13 cellular contexts compared by ENCODE assay signal in genomic region chr19:38730731-38731589, GRCh38. TPM values are rescaled to one million over a fixed set of nuclear protein-coding genes. Genes with fewer than 3 reads are reported as not detected.
DNase-seq lines count a peak whose midpoint lies in the region; ATAC-seq and TF ChIP-seq lines count a peak whose summit lies in the region.
"Had no signal": no experiment of that assay in that cellular context is flagged by ENCODE, and none has a peak within 500 bp of the region (broad histone marks: within the 10 kb centered on the region; RNA-seq: fewer than 3 reads in every experiment).

No MANE protein-coding gene starts in this region.

- no peak overlapping the region for H2AFZ ChIP-seq in osteoblast (ENCODE audit: low read length)

- ATAC-seq in Right ventricle myocardium inferior (no peak), aorta (ENCODE audit: low FRiP score) (no peak)

- no peak for TF ChIP-seq POLR2A in esophagus muscularis mucosa (IDR thresholded peaks at IDR 0.05; ENCODE audit: low read depth)

- H3K27me3 ChIP-seq in esophagus muscularis mucosa (no peaks in the 10 kb centered on the region), osteoblast (ENCODE audit: insufficient read depth, low read length) (no peaks in the 10 kb centered on the region), aorta (ENCODE audit: control insufficient read depth in 1 of 2, insufficient read depth in 2 of 2, low read length in 1 of 2) (no peaks in the 10 kb centered on the region)

- peaks cover 7% of the 10 kb centered on the region for H3K79me2 ChIP-seq in osteoblast (ENCODE audit: insufficient read depth, low read length)

- WGBS in esophagus muscularis mucosa = 76% methylated on average over 4 of the region's 19 CpGs
- WGBS in aorta, 2 donors = 87% methylated on average over 19 of the region's 19 CpGs

- no peaks in the 10 kb centered on the region for H3K9me3 ChIP-seq in esophagus muscularis mucosa
- no peaks in the 10 kb centered on the region for H3K9me3 ChIP-seq in osteoblast (ENCODE audit: low read depth, low read length)
- no peaks in the 10 kb centered on the region for H3K9me3 ChIP-seq in aorta (ENCODE audit: control insufficient read depth, low read length)
- H3K9me3 ChIP-seq: HAP-1, SK-N-SH had no signal

- peaks cover 13% of the 10 kb centered on the region for H4K20me1 ChIP-seq in osteoblast (ENCODE audit: insufficient read depth, low read length)

- H3K27ac ChIP-seq in esophagus muscularis mucosa (replicated peaks in 1 of 4) = peak overlapping the region; percentile 64 to 78 (median 74)
- no peak overlapping the region for H3K27ac ChIP-seq in osteoblast (ENCODE audit: low read depth, low read length)
- peak overlapping the region in 1 of 2 donors; percentile 10 for H3K27ac ChIP-seq in aorta (ENCODE audit: low read depth in 1 of 2, low read length in 2 of 2)

- peak; percentile 56 for DNase-seq in Right ventricle myocardium inferior (ENCODE audit: missing footprints)
- no peak for DNase-seq in cardiac septum (ENCODE audit: low spot score)
- no peak for DNase-seq in esophagus muscularis mucosa (ENCODE audit: extremely low spot score)
- DNase-seq in osteoblast (ENCODE audit: insufficient read length, low spot score, missing footprints) = peak; percentile 57
- peak; percentile 47 to 68 for DNase-seq in aorta
- DNase-seq in glomerular visceral epithelial cell (ENCODE audit: extremely low spot score) = no peak
- DNase-seq in LoVo (ENCODE audit: low spot score) = no peak
- DNase-seq in stimulated activated naive CD4-positive, alpha-beta T cell treated with Interleukin-2 at 50 U/mL for 16 hours (lab: John Stamatoyannopoulos, UW) = no peak
- DNase-seq: GDM1, NCI-H446, SK-N-SH had no signal

- TF ChIP-seq EP300 in esophagus muscularis mucosa (IDR thresholded peaks at IDR 0.05) = no peak

- H3K36me3 ChIP-seq in esophagus muscularis mucosa (peaks cover 30 to 64% (median 57%) of the 10 kb centered on the region in 4 donors), osteoblast (ENCODE audit: insufficient read depth, low read length) (peaks cover 63% of the 10 kb centered on the region), aorta (ENCODE audit: control insufficient read depth in 1 of 2, insufficient read depth in 2 of 2, low read length in 1 of 2) (peaks cover 5 to 23% of the 10 kb centered on the region in 2 donors)

- intact Hi-C loops in Right ventricle myocardium inferior (cut with DNase I) = loop anchor here (5.0 kb wide), 1 partner anchor 101 kb away; the partner anchor contains the start of gene ECH1
- intact Hi-C loops in cardiac septum (cut with DNase I) = no loop called here
- intact Hi-C loops in esophagus muscularis mucosa (cut with DNase I) = loop anchor here (5.0 kb wide), 1 partner anchor 106 kb away; no protein-coding TSS in a partner anchor
- intact Hi-C loops in aorta (cut with DNase I) = loop anchor here in 1 of 2 donors (5.0 to 10.0 kb wide), 2 partner anchors 101 to 336 kb away; partner anchors contain the start of gene ECH1

- H3K4me2 ChIP-seq in osteoblast (ENCODE audit: insufficient read depth, low read length) = no peak overlapping the region
- H3K4me2 ChIP-seq: SK-N-SH had no signal

- TF ChIP-seq CTCF in esophagus muscularis mucosa (IDR thresholded peaks at IDR 0.05) (no peak), osteoblast (IDR thresholded peaks at IDR 0.05; ENCODE audit: extremely low read depth, low read depth, low read length) (no peak)

- H3K4me1 ChIP-seq in esophagus muscularis mucosa (peaks cover 44 to 82% (median 58%) of the 10 kb centered on the region in 4 donors), osteoblast (ENCODE audit: insufficient read depth, low read length) (peaks cover 3% of the 10 kb centered on the region), aorta (ENCODE audit: control insufficient read depth in 1 of 2, insufficient read depth in 2 of 2, low read length in 2 of 2) (no peaks in the 10 kb centered on the region)
- H3K4me1 ChIP-seq: HAP-1 had no signal

- H3K4me3 ChIP-seq in esophagus muscularis mucosa (no peak overlapping the region), osteoblast (ENCODE audit: insufficient read depth, low read length) (no peak overlapping the region), aorta (ENCODE audit: low read length in 2 of 2) (no peak overlapping the region)
- H3K4me3 ChIP-seq: HAP-1 had no signal

RNA-seq across cellular contexts. Expression of gene CAPN12, which starts 13.3 kb away (rescaled TPM):
- total RNA-seq in Right ventricle myocardium inferior (not detected), cardiac septum (1.7 TPM), esophagus muscularis mucosa (1 to 10 TPM in 3 of 4 donors, under 1 TPM in 1; 0.83 to 2.1 (median 1.6) TPM), osteoblast (not detected in 2 replicates), aorta (1 to 10 TPM; 1.9 to 2.8 TPM)
- 1 to 10 TPM; 1.0 to 4.5 TPM for polyA plus RNA-seq in aorta

RNA-seq across cellular contexts. Expression of gene LGALS7, which starts 42.4 kb away (rescaled TPM):
- not detected for total RNA-seq in Right ventricle myocardium inferior
- not detected for total RNA-seq in cardiac septum
- total RNA-seq in esophagus muscularis mucosa = not detected
- total RNA-seq in osteoblast = not detected in 2 replicates
- not detected for total RNA-seq in aorta
- not detected for polyA plus RNA-seq in aorta
- total RNA-seq: fibroblast of villous mesenchyme had no signal
- polyA plus RNA-seq: SK-N-SH had no signal

RNA-seq across cellular contexts. Expression of gene LGALS7B, which starts 58.0 kb away (rescaled TPM):
- total RNA-seq in Right ventricle myocardium inferior (not detected), cardiac septum (not detected), esophagus muscularis mucosa (not detected), osteoblast (not detected in 2 replicates), aorta (not detected)
- not detected for polyA plus RNA-seq in aorta
- total RNA-seq: fibroblast of villous mesenchyme had no signal
- polyA plus RNA-seq: SK-N-SH had no signal

Comparison
In these comparisons a context has a peak if more than half of its experiments do, and no peak if none do; other contexts are left out.
1. DNase-seq: peak in Right ventricle myocardium inferior (single experiment), osteoblast (single experiment) and aorta (2 of 2); none in cardiac septum (single experiment), esophagus muscularis mucosa (single experiment), glomerular visceral epithelial cell (single experiment), LoVo (single experiment) and stimulated activated naive CD4-positive, alpha-beta T cell treated with Interleukin-2 at 50 U/mL for 16 hours (single experiment).